24 cellular contexts compared by ENCODE assay signal in the genomic region with DNA sequence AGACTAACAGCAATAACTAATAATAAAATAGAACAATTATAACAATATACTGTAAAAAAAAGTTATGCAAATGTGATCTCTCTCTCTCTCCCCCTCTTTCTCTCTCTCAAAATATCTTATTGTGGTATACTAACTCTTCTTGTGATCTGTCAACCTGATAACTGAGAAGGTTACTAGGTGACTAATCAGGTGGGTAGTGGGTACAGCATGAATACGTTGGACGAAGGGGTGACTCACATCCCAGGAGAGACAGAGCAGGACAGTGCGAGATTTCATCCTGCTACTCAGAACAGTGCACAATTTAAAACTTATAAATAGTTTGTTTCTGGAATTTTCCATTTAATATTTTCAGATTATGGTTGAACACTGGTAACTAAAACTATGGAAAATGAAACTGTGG.
DNase-seq lines count a peak whose midpoint lies in the region; ATAC-seq, FAIRE-seq and TF ChIP-seq lines count a peak whose summit lies in the region.
"Had no signal": no experiment of that assay in that cellular context is flagged by ENCODE, and none has a peak within 500 bp of the region (broad histone marks: within the 10 kb centered on the region; RNA-seq: fewer than 3 reads in every experiment).

No MANE protein-coding gene starts in this region.

- no peaks in the 10 kb centered on the region for H3K9me2 ChIP-seq in PC-3 (replicated peaks; ENCODE audit: low read length)

- TF ChIP-seq CTCF in PC-3 (conservative IDR thresholded peaks at IDR 0.05; ENCODE audit: low read depth, low read length), result no peak
- no peak for TF ChIP-seq CTCF in endothelial cell of umbilical vein (IDR thresholded peaks at IDR 0.05; ENCODE audit: extremely low read depth in 1 of 2, insufficient read depth in 1 of 2, low read depth in 1 of 2, low read length in 2 of 2)
- no peak for TF ChIP-seq CTCF in thyroid gland (IDR thresholded peaks at IDR 0.05)
- no peak for TF ChIP-seq CTCF in upper lobe of left lung (IDR thresholded peaks at IDR 0.05)

- H3K9me3 ChIP-seq in PC-3 (ENCODE audit: low read length), result no peaks in the 10 kb centered on the region
- H3K9me3 ChIP-seq in endothelial cell of umbilical vein (replicated peaks; ENCODE audit: control insufficient read depth, insufficient read depth, low read length), result no peaks in the 10 kb centered on the region
- H3K9me3 ChIP-seq in thyroid gland, result no peaks in the 10 kb centered on the region
- no peaks in the 10 kb centered on the region for H3K9me3 ChIP-seq in upper lobe of left lung
- H3K9me3 ChIP-seq: adrenal gland, SJSA1, thoracic aorta had no signal

- H2AFZ ChIP-seq in PC-3 (ENCODE audit: low read length), result no peak overlapping the region
- no peak overlapping the region for H2AFZ ChIP-seq in endothelial cell of umbilical vein (ENCODE audit: low read depth, low read length)

- dilution Hi-C loops in endothelial cell of umbilical vein (cut with MboI; ENCODE audit: extremely low pct_ligation_motif_present, low sequenced_read_pairs), result no loop called here

- DNase-seq in PC-3 (peak; percentile 74), endothelial cell of umbilical vein (ENCODE audit: low read depth, low spot score) (no peak), myocyte (ENCODE audit: low read depth) (peak; percentile 3), NCI-H2029 (lab: John Stamatoyannopoulos, UW) (no peak), thyroid gland (no peak), upper lobe of left lung (no peak)
- DNase-seq: activated CD4-positive, alpha-beta T cell treated with anti-CD3 and anti-CD28 coated beads, Interleukin-2, amount 50 U/mL, for 4 hours; activated gamma-delta T cell treated with Interleukin-2 at 50 U/mL for 16 hours; activated T-cell treated with anti-CD3 and anti-CD28 coated beads for 4 hours; adrenal gland; CD4-positive, CD25-positive, alpha-beta regulatory T cell; central memory CD4-positive, alpha-beta T cell; DMS79; H9; NCI-H1092 treated with DMSO at 0.1 percent for 48 hours; posterior cingulate gyrus; stimulated activated CD4-positive, alpha-beta T cell treated with anti-CD3 and anti-CD28 coated beads, Interleukin-2, amount 100 ng/mL, for 24 hours; stimulated activated naive CD4-positive, alpha-beta T cell; T-helper 17 cell; WERI-Rb-1 had no signal

- peak overlapping the region; percentile 40 for H3K4me2 ChIP-seq in PC-3 (ENCODE audit: low read length)
- H3K4me2 ChIP-seq in endothelial cell of umbilical vein (ENCODE audit: insufficient read depth, low read length), result no peak overlapping the region

- H3K9ac ChIP-seq in PC-3 (ENCODE audit: low read length) (no peak overlapping the region), endothelial cell of umbilical vein (replicated peaks; ENCODE audit: extremely low read depth, insufficient read depth, low read length) (no peak overlapping the region)

- H3K79me2 ChIP-seq in PC-3 (ENCODE audit: low read length) (no peaks in the 10 kb centered on the region), endothelial cell of umbilical vein (ENCODE audit: control insufficient read depth, insufficient read depth, low read length) (no peaks in the 10 kb centered on the region)

- TF ChIP-seq EP300 in upper lobe of left lung (IDR thresholded peaks at IDR 0.05), result no peak

- 88 to 93% methylated on average over 3 of the region's 3 CpGs for WGBS in thyroid gland, 2 donors
- 88 to 97% methylated on average over 3 of the region's 3 CpGs for WGBS in upper lobe of left lung, 2 donors

- H3K27me3 ChIP-seq in PC-3 (ENCODE audit: low read length), result peaks cover 4% of the 10 kb centered on the region
- H3K27me3 ChIP-seq in endothelial cell of umbilical vein (ENCODE audit: control insufficient read depth in 2 of 2, insufficient read depth in 2 of 2, low read length in 2 of 2), result no peaks in the 10 kb centered on the region
- H3K27me3 ChIP-seq in thyroid gland, result no peaks in the 10 kb centered on the region
- H3K27me3 ChIP-seq in upper lobe of left lung, result no peaks in the 10 kb centered on the region
- H3K27me3 ChIP-seq: adrenal gland, SJSA1 had no signal

- H3K36me3 ChIP-seq in PC-3 (ENCODE audit: low read depth, low read length) (no peaks in the 10 kb centered on the region), endothelial cell of umbilical vein (ENCODE audit: control insufficient read depth in 2 of 2, extremely low read depth in 1 of 2, insufficient read depth in 2 of 2, low read length in 2 of 2) (no peaks in the 10 kb centered on the region), thyroid gland (no peaks in the 10 kb centered on the region), upper lobe of left lung (no peaks in the 10 kb centered on the region)
- H3K36me3 ChIP-seq: adrenal gland, SJSA1, thoracic aorta, WERI-Rb-1 had no signal

- intact Hi-C loops in PC-3 (cut with micrococcal nuclease) (no loop called here), endothelial cell of umbilical vein (cut with micrococcal nuclease) (no loop called here), thyroid gland (cut with DNase I) (no loop called here)

- POLR2A ChIA-PET in PC-3 (lab: Charles Lee; ENCODE audit: unreplicated experiment), result no interaction called here
- POLR2A ChIA-PET in endothelial cell of umbilical vein (lab: Charles Lee), result no interaction called here

- CTCF ChIA-PET in PC-3 (lab: Charles Lee) (no interaction called here), endothelial cell of umbilical vein (lab: Charles Lee) (interaction anchor here (1.4 to 1.5 kb wide), 2 partner anchors 8 to 12 kb away, joined by 4 to 6 read pairs; no protein-coding TSS in a partner anchor)

- H3F3A ChIP-seq in PC-3 (ENCODE audit: low read length, unreplicated experiment), result no peaks in the 10 kb centered on the region

- ATAC-seq in GM19463 (IDR thresholded peaks at IDR 0.05; ENCODE audit: unreplicated experiment) (peak; percentile 51), PC-3 (peak; percentile 97), HG02642 (IDR thresholded peaks at IDR 0.05; ENCODE audit: poor library complexity, unreplicated experiment) (no peak), upper lobe of left lung (ENCODE audit: low FRiP score in 2 of 2) (no peak)
- ATAC-seq: T-helper 17 cell had no signal

- BruUV-seq in PC-3 (replicated peaks; lab: Mats Ljungman, UMichigan) (no TSS peak), endothelial cell of umbilical vein (replicated peaks; lab: Mats Ljungman, UMichigan) (no TSS peak)

- H3K4me1 ChIP-seq in PC-3 (ENCODE audit: insufficient read depth, low read length) (peaks cover 11% of the 10 kb centered on the region), endothelial cell of umbilical vein (ENCODE audit: control insufficient read depth, extremely low read depth, insufficient read depth, low read length) (no peaks in the 10 kb centered on the region), thyroid gland (no peaks in the 10 kb centered on the region), upper lobe of left lung (no peaks in the 10 kb centered on the region)
- H3K4me1 ChIP-seq: adrenal gland, SJSA1 had no signal

- no peaks in the 10 kb centered on the region for H3K9me1 ChIP-seq in endothelial cell of umbilical vein (replicated peaks; ENCODE audit: control insufficient read depth, extremely low read depth, insufficient read depth, low read length)

- H3K4me3 ChIP-seq in PC-3 (ENCODE audit: low read length) (no peak overlapping the region), endothelial cell of umbilical vein (replicated peaks in 1 of 3; ENCODE audit: insufficient read depth in 1 of 3, low read depth in 1 of 3, low read length in 3 of 3) (no peak overlapping the region), thyroid gland (replicated peaks in 1 of 3) (no peak overlapping the region), upper lobe of left lung (no peak overlapping the region)
- H3K4me3 ChIP-seq: adrenal gland, SJSA1, thoracic aorta had no signal

- no peak for TF ChIP-seq POLR2A in endothelial cell of umbilical vein (IDR thresholded peaks at IDR 0.05; ENCODE audit: low read depth, low read length)
- TF ChIP-seq POLR2A in thyroid gland (IDR thresholded peaks at IDR 0.05), result no peak
- TF ChIP-seq POLR2A in upper lobe of left lung (IDR thresholded peaks at IDR 0.05), result no peak

- no peak for FAIRE-seq in endothelial cell of umbilical vein (lab: Jason Lieb, UNC)

- H3K27ac ChIP-seq in PC-3 (ENCODE audit: low read length) (no peak overlapping the region), endothelial cell of umbilical vein (ENCODE audit: insufficient read depth, low read depth, low read length) (no peak overlapping the region), thyroid gland (no peak overlapping the region), upper lobe of left lung (no peak overlapping the region)
- H3K27ac ChIP-seq: adrenal gland, SJSA1, thoracic aorta had no signal

- H4K20me1 ChIP-seq in PC-3 (ENCODE audit: low read length) (no peaks in the 10 kb centered on the region), endothelial cell of umbilical vein (replicated peaks; ENCODE audit: control insufficient read depth, extremely low read depth, insufficient read depth, low read length) (no peaks in the 10 kb centered on the region)

TF ChIP-seq in endothelial cell of umbilical vein, 7 proteins besides CTCF, POLR2A, EP300 and RAD21:
- no peak for TF ChIP-seq POLR2AphosphoS5 (IDR thresholded peaks at IDR 0.05; ENCODE audit: insufficient read depth, low read depth, low read length)
- peak; percentile 11 for TF ChIP-seq GATA2 (IDR thresholded peaks at IDR 0.05; ENCODE audit: insufficient read depth, insufficient read length, low read depth, low read length)
TF ChIP-seq in endothelial cell of umbilical vein: peak in this region for 1.

Comparison
In these comparisons a context has a peak if more than half of its experiments do, and no peak if none do; other contexts are left out.
1. ATAC-seq: peak in GM19463 (single experiment) and PC-3 (single experiment); none in HG02642 (single experiment) and upper lobe of left lung (0 of 2).
2. DNase-seq: peak in PC-3 (single experiment) and myocyte (single experiment); none in endothelial cell of umbilical vein (single experiment), NCI-H2029 (single experiment), thyroid gland (0 of 2) and upper lobe of left lung (0 of 2).